Comparison of ENCODE assay signal across 1 cellular context in genomic region chr18:48939368-48940097, GRCh38.
TF ChIP-seq lines count a peak whose summit lies in the region.

No MANE protein-coding gene starts in this region.

TF ChIP-seq in HEK293, 187 proteins besides CTCF, POLR2A, EP300 and RAD21 (continued from another document and continues in another):
- TF ChIP-seq ZNF639 (tag by site-specific recombination; IDR thresholded peaks at IDR 0.05): no peak
- peak; percentile 68 for TF ChIP-seq GLIS2 (tag by site-specific recombination; IDR thresholded peaks at IDR 0.05)
- TF ChIP-seq ZNF140 (tag by site-specific recombination; IDR thresholded peaks at IDR 0.05): no peak
- TF ChIP-seq ZNF174 (tag by site-specific recombination; IDR thresholded peaks at IDR 0.05): no peak
- no peak for TF ChIP-seq OVOL3 (tag by site-specific recombination; IDR thresholded peaks at IDR 0.05)
- no peak for TF ChIP-seq ZNF16 (tag by site-specific recombination; IDR thresholded peaks at IDR 0.05; ENCODE audit: low read depth)
- TF ChIP-seq HOXD13 (CRISPR knock-in tag; IDR thresholded peaks at IDR 0.05; ENCODE audit: borderline replicate concordance): no peak
- no peak for TF ChIP-seq ZNF18 (tag by site-specific recombination; IDR thresholded peaks at IDR 0.05)
- no peak for TF ChIP-seq ZSCAN5A (tag by site-specific recombination; IDR thresholded peaks at IDR 0.05)
- TF ChIP-seq KLF8 (tag by site-specific recombination; IDR thresholded peaks at IDR 0.05): no peak
- TF ChIP-seq ZNF146 (tag by site-specific recombination; IDR thresholded peaks at IDR 0.05): no peak
- TF ChIP-seq OSR2 (tag by site-specific recombination; IDR thresholded peaks at IDR 0.05): no peak
- TF ChIP-seq ZNF48 (tag by site-specific recombination; IDR thresholded peaks at IDR 0.05): no peak
- TF ChIP-seq ZNF26 (tag by site-specific recombination; IDR thresholded peaks at IDR 0.05): no peak
- no peak for TF ChIP-seq ZBTB1 (tag by site-specific recombination; IDR thresholded peaks at IDR 0.05)
- no peak for TF ChIP-seq BCL11A (tag by site-specific recombination; IDR thresholded peaks at IDR 0.05; ENCODE audit: low read depth)
- TF ChIP-seq PRDM1 (tag by site-specific recombination; IDR thresholded peaks at IDR 0.05): peak; percentile 96
- TF ChIP-seq KLF17 (tag by site-specific recombination; IDR thresholded peaks at IDR 0.05): 0 out of 2 replicates have a peak, but pooled peaks have one; percentile 28
- TF ChIP-seq ELK4 (IDR thresholded peaks at IDR 0.05; ENCODE audit: borderline replicate concordance, low read depth, low read length): no peak
- TF ChIP-seq WT1 (tag by site-specific recombination; IDR thresholded peaks at IDR 0.05): no peak
- peak; percentile 50; the same call in 1 of the 2 replicates for TF ChIP-seq ZNF449 (tag by site-specific recombination; IDR thresholded peaks at IDR 0.05)
- TF ChIP-seq KLF1 (tag by site-specific recombination; IDR thresholded peaks at IDR 0.05): 0 out of 2 replicates have a peak, but pooled peaks have one; percentile 13
- 0 out of 2 replicates have a peak, but pooled peaks have one; percentile 25 for TF ChIP-seq ZNF398 (tag by site-specific recombination; IDR thresholded peaks at IDR 0.05)
- TF ChIP-seq PRDM10 (tag by site-specific recombination; IDR thresholded peaks at IDR 0.05): peak; percentile 98
- no peak for TF ChIP-seq KLF7 (tag by site-specific recombination; IDR thresholded peaks at IDR 0.05; ENCODE audit: borderline replicate concordance)
- TF ChIP-seq ZNF626 (tag by site-specific recombination; IDR thresholded peaks at IDR 0.05): no peak
- TF ChIP-seq ZNF280D (tag by site-specific recombination; IDR thresholded peaks at IDR 0.05): no peak
- no peak for TF ChIP-seq ZNF473 (tag by site-specific recombination; IDR thresholded peaks at IDR 0.05)
- no peak for TF ChIP-seq ZNF10 (tag by site-specific recombination; IDR thresholded peaks at IDR 0.05)
- no peak for TF ChIP-seq YY2 (tag by site-specific recombination; IDR thresholded peaks at IDR 0.05)
- peak; percentile 87 for TF ChIP-seq ZFHX2 (tag by site-specific recombination; conservative IDR thresholded peaks at IDR 0.05)
- TF ChIP-seq ZNF513 (tag by site-specific recombination; IDR thresholded peaks at IDR 0.05): no peak
- TF ChIP-seq ZNF223 (tag by site-specific recombination; IDR thresholded peaks at IDR 0.05): no peak
- TF ChIP-seq ZNF558 (tag by site-specific recombination; IDR thresholded peaks at IDR 0.05): no peak
- TF ChIP-seq ZNF221 (tag by site-specific recombination; IDR thresholded peaks at IDR 0.05; ENCODE audit: borderline replicate concordance): no peak
- no peak for TF ChIP-seq ZNF629 (tag by site-specific recombination; IDR thresholded peaks at IDR 0.05)
